In genomic region chr19:17761148-17761547, GRCh38 we compare ENCODE assay signal across 21 cellular contexts. TPM values are rescaled to one million over a fixed set of nuclear protein-coding genes. Genes with fewer than 3 reads are reported as not detected.
DNase-seq lines count a peak whose midpoint lies in the region; FAIRE-seq and TF ChIP-seq lines count a peak whose summit lies in the region.
"Had no signal": no experiment of that assay in that cellular context is flagged by ENCODE, and none has a peak within 500 bp of the region (broad histone marks: within the 10 kb centered on the region; RNA-seq: fewer than 3 reads in every experiment).

No MANE protein-coding gene starts in this region.

- no peak for TF ChIP-seq POLR2A in GM12892 (IDR thresholded peaks at IDR 0.05; ENCODE audit: low read depth, low read length)

- H3K4me3 ChIP-seq in NT2/D1 (ENCODE audit: insufficient read length, low read depth) (no peak overlapping the region), neutrophil (ENCODE audit: low read depth in 1 of 2, low read length in 1 of 2) (no peak overlapping the region)
- H3K4me3 ChIP-seq: A549 had no signal

- H3K9me3 ChIP-seq in NT2/D1 (ENCODE audit: insufficient read depth, low read length) (no peaks in the 10 kb centered on the region), neutrophil (no peaks in the 10 kb centered on the region)
- H3K9me3 ChIP-seq: A549, SK-N-SH had no signal

- peak overlapping the region; percentile 17 for H3K9ac ChIP-seq in NT2/D1 (ENCODE audit: insufficient read length, low read depth)
- H3K9ac ChIP-seq: SK-N-SH had no signal

- H3K27ac ChIP-seq in caudate nucleus (ENCODE audit: low read depth, low read length) (peak overlapping the region; percentile 48), neutrophil (peak overlapping the region; percentile 19)
- H3K27ac ChIP-seq: HL-60 had no signal

- FAIRE-seq in GM12892 (lab: Jason Lieb, UNC), result peak; percentile 9
- FAIRE-seq: A549, RCC 7860 had no signal

- no peak for TF ChIP-seq CTCF in neutrophil (IDR thresholded peaks at IDR 0.05)

- H3K4me1 ChIP-seq in NT2/D1 (ENCODE audit: insufficient read depth, insufficient read length) (no peaks in the 10 kb centered on the region), neutrophil (ENCODE audit: control insufficient read depth in 1 of 2, insufficient read depth in 1 of 2, low read depth in 1 of 2, low read length in 1 of 2) (peaks cover 29 to 31% of the 10 kb centered on the region in 2 experiments)

- no peaks in the 10 kb centered on the region for H3K36me3 ChIP-seq in NT2/D1 (ENCODE audit: insufficient read depth, insufficient read length, low read length)
- H3K36me3 ChIP-seq in neutrophil, result peaks cover 60% of the 10 kb centered on the region

- no peak for DNase-seq in GM12892 (ENCODE audit: insufficient read length)
- DNase-seq in NT2/D1 (ENCODE audit: low read depth, low spot score), result no peak
- DNase-seq in caudate nucleus (lab: John Stamatoyannopoulos, UW), result no peak
- DNase-seq in NCI-H2171 (lab: John Stamatoyannopoulos, UW), result no peak
- DNase-seq in amniotic stem cell (lab: John Stamatoyannopoulos, UW), result no peak
- DNase-seq in GOT3 (lab: John Stamatoyannopoulos, UW), result no peak
- DNase-seq: AML-193; C1 segment of cervical spinal cord; CD4-positive, alpha-beta memory T cell; COR-L47; DMS53; NCI-H1105 treated with DMSO at 0.1 percent for 48 hours; NCI-H2029; NCI-H446 treated with DMSO at 0.1 percent for 48 hours; NCI-H69; SK-N-SH; SW 1271 had no signal

- H3K27me3 ChIP-seq in NT2/D1 (ENCODE audit: insufficient read depth, insufficient read length) (no peaks in the 10 kb centered on the region), neutrophil (no peaks in the 10 kb centered on the region)

RNA-seq across cellular contexts. Expression of gene FCHO1, which starts 9.9 kb away (rescaled TPM):
- 19.9 TPM for polyA plus RNA-seq in GM12892 (2012; ENCODE audit: missing spikeins)

RNA-seq across cellular contexts. Expression of gene B3GNT3, which starts 33.8 kb away (rescaled TPM):
- polyA plus RNA-seq in GM12892 (2012; ENCODE audit: missing spikeins), result not detected
- polyA plus RNA-seq: SK-N-SH had no signal

RNA-seq across cellular contexts. Expression of gene MAP1S, which starts 41.9 kb away (rescaled TPM):
- 16.0 TPM for polyA plus RNA-seq in GM12892 (2012; ENCODE audit: missing spikeins)
